In genomic region chr14:68487805-68488590, GRCh38 we compare ENCODE assay signal across 14 cellular contexts.
A peak's percentile ranks its signal among the peaks of the same experiment; 100 is the strongest.
DNase-seq lines count a peak whose midpoint lies in the region; FAIRE-seq and TF ChIP-seq lines count a peak whose summit lies in the region.
"Had no signal": no experiment of that assay in that cellular context is flagged by ENCODE, and none has a peak within 500 bp of the region (broad histone marks: within the 10 kb centered on the region; RNA-seq: fewer than 3 reads in every experiment).

No MANE protein-coding gene starts in this region.

- H3K4ac ChIP-seq in trophoblast cell (ENCODE audit: low read depth, low read length) (no peak overlapping the region), mesendoderm (ENCODE audit: low read depth, low read length) (no peak overlapping the region)

- H3K9ac ChIP-seq in trophoblast cell (ENCODE audit: low read length) (no peak overlapping the region), mesendoderm (ENCODE audit: low read length) (no peak overlapping the region)

- no peak overlapping the region for H3K23ac ChIP-seq in trophoblast cell (ENCODE audit: low read length)
- H3K23ac ChIP-seq in mesendoderm (ENCODE audit: low read length), result no peak overlapping the region

- no peak for FAIRE-seq in bronchial epithelial cell (lab: Jason Lieb, UNC)

- no peak overlapping the region for H4K12ac ChIP-seq in trophoblast cell (ENCODE audit: low read depth, low read length)

- H3K79me2 ChIP-seq in PC-9 (ENCODE audit: low read depth) (no peaks in the 10 kb centered on the region), trophoblast cell (ENCODE audit: control insufficient read depth, insufficient read depth, low read length, poor library complexity) (no peaks in the 10 kb centered on the region), mesendoderm (ENCODE audit: control insufficient read depth, insufficient read depth, low read length) (no peaks in the 10 kb centered on the region)

- H2BK5ac ChIP-seq in trophoblast cell (ENCODE audit: low read depth, low read length, poor library complexity) (no peak overlapping the region), mesendoderm (ENCODE audit: low read length) (no peak overlapping the region)

- CTCF ChIA-PET in PC-9 (lab: Charles Lee), result interaction anchor here (0.6 to 0.7 kb wide), 3 partner anchors 31 to 300 kb away, joined by 3 to 6 read pairs (median 5); no protein-coding TSS in a partner anchor

- peak overlapping the region; percentile 35 for H2AK5ac ChIP-seq in trophoblast cell (ENCODE audit: low read length)
- no peak overlapping the region for H2AK5ac ChIP-seq in mesendoderm (ENCODE audit: low read length)

- H3K4me2 ChIP-seq in PC-9 (no peak overlapping the region), trophoblast cell (ENCODE audit: low read length) (no peak overlapping the region), mesendoderm (ENCODE audit: low read length) (no peak overlapping the region)

- POLR2A ChIA-PET in PC-9 (lab: Charles Lee; ENCODE audit: unreplicated experiment), result no interaction called here

- H2BK12ac ChIP-seq in trophoblast cell (ENCODE audit: low read length), result peak overlapping the region; percentile 10

- H3K14ac ChIP-seq in trophoblast cell (ENCODE audit: low read length), result no peak overlapping the region

- no peaks in the 10 kb centered on the region for H3K36me3 ChIP-seq in PC-9 (ENCODE audit: low read depth)
- H3K36me3 ChIP-seq in bronchial epithelial cell (ENCODE audit: control insufficient read depth, insufficient read depth, low read length), result no peaks in the 10 kb centered on the region
- H3K36me3 ChIP-seq in trophoblast cell (ENCODE audit: control insufficient read depth in 1 of 2, insufficient read depth in 2 of 2, low read length in 2 of 2), result no peaks in the 10 kb centered on the region
- no peaks in the 10 kb centered on the region for H3K36me3 ChIP-seq in mesendoderm (ENCODE audit: control insufficient read depth, insufficient read depth, low read length)
- H3K36me3 ChIP-seq: left lung had no signal

- H3K9me2 ChIP-seq in PC-9 (ENCODE audit: insufficient read depth), result no peaks in the 10 kb centered on the region

- H4K20me1 ChIP-seq in PC-9 (ENCODE audit: insufficient read depth), result no peaks in the 10 kb centered on the region

- peak overlapping the region; percentile 27; the same call in 1 of the 2 replicates for H3K27ac ChIP-seq in PC-9
- no peak overlapping the region for H3K27ac ChIP-seq in trophoblast cell (ENCODE audit: low read depth, low read length)
- no peak overlapping the region for H3K27ac ChIP-seq in mesendoderm (ENCODE audit: low read depth, low read length)
- H3K27ac ChIP-seq: left lung had no signal

- BruUV-seq in PC-9 (replicated peaks; lab: Mats Ljungman, UMichigan), result no TSS peak

- intact Hi-C loops in PC-9 (cut with micrococcal nuclease; ENCODE audit: unreplicated experiment), result loop anchor here (2.0 kb wide), 1 partner anchor 21 kb away; no protein-coding TSS in a partner anchor

- H3K27me3 ChIP-seq in PC-9 (ENCODE audit: insufficient read depth, low read depth), result no peaks in the 10 kb centered on the region
- no peaks in the 10 kb centered on the region for H3K27me3 ChIP-seq in bronchial epithelial cell (ENCODE audit: control insufficient read depth, insufficient read depth, low read length)
- no peaks in the 10 kb centered on the region for H3K27me3 ChIP-seq in trophoblast cell (ENCODE audit: insufficient read depth, low read length)
- H3K27me3 ChIP-seq in mesendoderm (ENCODE audit: insufficient read depth, low read length, poor library complexity), result no peaks in the 10 kb centered on the region
- H3K27me3 ChIP-seq: left lung had no signal

- H2BK15ac ChIP-seq in mesendoderm (replicated peaks; ENCODE audit: low read depth), result no peak overlapping the region

- WGBS in trophoblast cell (ENCODE audit: extremely low coverage, insufficient coverage, insufficient read length), result no CpG with 5 or more reads among the region's 3 CpGs
- no CpG with 5 or more reads among the region's 3 CpGs for WGBS in mesendoderm (ENCODE audit: extremely low coverage, insufficient coverage, low lambda C conversion rate)

- H3F3A ChIP-seq in PC-9 (ENCODE audit: insufficient read depth, low read depth), result peaks cover 16% of the 10 kb centered on the region; the same call in 1 of the 2 replicates

- H3K4me3 ChIP-seq in PC-9, result no peak overlapping the region
- no peak overlapping the region for H3K4me3 ChIP-seq in bronchial epithelial cell (ENCODE audit: low read depth, low read length)
- no peak overlapping the region for H3K4me3 ChIP-seq in trophoblast cell (ENCODE audit: low read depth, low read length)
- no peak overlapping the region for H3K4me3 ChIP-seq in mesendoderm (ENCODE audit: low read length)
- H3K4me3 ChIP-seq: left lung had no signal

- H4K8ac ChIP-seq in trophoblast cell (ENCODE audit: low read depth, low read length) (no peak overlapping the region), mesendoderm (ENCODE audit: low read depth, low read length) (no peak overlapping the region)

- no peak overlapping the region for H4K5ac ChIP-seq in mesendoderm (ENCODE audit: low read length)

- no peak overlapping the region for H2AFZ ChIP-seq in PC-9
- H2AFZ ChIP-seq in trophoblast cell (ENCODE audit: insufficient read depth, low read length, poor library complexity), result no peak overlapping the region

- no peak overlapping the region for H4K91ac ChIP-seq in trophoblast cell (ENCODE audit: low read depth, low read length)

- H3K79me1 ChIP-seq in trophoblast cell (ENCODE audit: low read length), result peaks cover 20% of the 10 kb centered on the region
- H3K79me1 ChIP-seq in mesendoderm (ENCODE audit: low read length), result no peaks in the 10 kb centered on the region

- peak overlapping the region; percentile 30 for H2BK120ac ChIP-seq in trophoblast cell (ENCODE audit: insufficient read depth, low read length, poor library complexity)
- no peak overlapping the region for H2BK120ac ChIP-seq in mesendoderm (ENCODE audit: low read depth, low read length)

- H3K18ac ChIP-seq in trophoblast cell (ENCODE audit: low read length) (no peak overlapping the region), mesendoderm (ENCODE audit: low read length) (no peak overlapping the region)

- H3K9me3 ChIP-seq in PC-9 (ENCODE audit: insufficient read depth, low read depth), result no peaks in the 10 kb centered on the region
- H3K9me3 ChIP-seq in trophoblast cell (ENCODE audit: insufficient read depth, low read depth, low read length), result no peaks in the 10 kb centered on the region
- H3K9me3 ChIP-seq: left lung had no signal

- H3K4me1 ChIP-seq in PC-9 (replicated peaks; ENCODE audit: insufficient read depth), result peaks cover 18% of the 10 kb centered on the region
- peaks cover 12 to 20% of the 10 kb centered on the region in 2 experiments for H3K4me1 ChIP-seq in trophoblast cell (ENCODE audit: control insufficient read depth in 1 of 2, insufficient read depth in 2 of 2, low read length in 2 of 2)
- H3K4me1 ChIP-seq in mesendoderm (ENCODE audit: control insufficient read depth, low read depth, low read length), result no peaks in the 10 kb centered on the region

- TF ChIP-seq CTCF in PC-9 (conservative IDR thresholded peaks at IDR 0.05) (no peak), bronchial epithelial cell (IDR thresholded peaks at IDR 0.05; ENCODE audit: insufficient read depth, low read length, severe bottlenecking) (no peak)

- no peak overlapping the region for H3K56ac ChIP-seq in mesendoderm (ENCODE audit: low read length)

- DNase-seq in ELR (ENCODE audit: low read depth) (peak; percentile 75), PC-9 (peak; percentile 40 to 61), bronchial epithelial cell (ENCODE audit: low read depth) (peak; percentile 78), trophoblast cell (peak; percentile 35 to 88), SW 1271 (lab: John Stamatoyannopoulos, UW) (no peak), mesendoderm (no peak), NCI-H146 treated with DMSO at 0.1 percent for 48 hours (lab: John Stamatoyannopoulos, UW; ENCODE audit: unreplicated experiment) (no peak)
- DNase-seq: activated CD4-positive, alpha-beta T cell treated with anti-CD3 and anti-CD28 coated beads, Interleukin-2, amount 10 ng/mL, durations not matched to agents 7 days and 5 days; CD8-positive, alpha-beta memory T cell; cerebellar nuclear complex; left lung; natural killer cell; NCI-H510A; T-helper 17 cell had no signal

Comparison
In these comparisons a context has a peak if more than half of its experiments do, and no peak if none do; other contexts are left out.
1. DNase-seq: peak in ELR (single experiment), PC-9 (2 of 2), bronchial epithelial cell (single experiment) and trophoblast cell (2 of 2); none in SW 1271 (0 of 2), mesendoderm (single experiment) and NCI-H146 treated with DMSO at 0.1 percent for 48 hours (single experiment).